In genomic region chr13:26946675-26947342, GRCh38 we compare ENCODE assay signal across 1 cellular context.
TF ChIP-seq lines count a peak whose summit lies in the region.

No MANE protein-coding gene starts in this region.

TF ChIP-seq in HCT116, 20 proteins besides CTCF, POLR2A, EP300 and RAD21 (continued from another document):
- TF ChIP-seq YY1 (IDR thresholded peaks at IDR 0.05; ENCODE audit: extremely low read depth, insufficient replicate concordance, low read depth, low read length) = no peak
- TF ChIP-seq, protein P1, sequence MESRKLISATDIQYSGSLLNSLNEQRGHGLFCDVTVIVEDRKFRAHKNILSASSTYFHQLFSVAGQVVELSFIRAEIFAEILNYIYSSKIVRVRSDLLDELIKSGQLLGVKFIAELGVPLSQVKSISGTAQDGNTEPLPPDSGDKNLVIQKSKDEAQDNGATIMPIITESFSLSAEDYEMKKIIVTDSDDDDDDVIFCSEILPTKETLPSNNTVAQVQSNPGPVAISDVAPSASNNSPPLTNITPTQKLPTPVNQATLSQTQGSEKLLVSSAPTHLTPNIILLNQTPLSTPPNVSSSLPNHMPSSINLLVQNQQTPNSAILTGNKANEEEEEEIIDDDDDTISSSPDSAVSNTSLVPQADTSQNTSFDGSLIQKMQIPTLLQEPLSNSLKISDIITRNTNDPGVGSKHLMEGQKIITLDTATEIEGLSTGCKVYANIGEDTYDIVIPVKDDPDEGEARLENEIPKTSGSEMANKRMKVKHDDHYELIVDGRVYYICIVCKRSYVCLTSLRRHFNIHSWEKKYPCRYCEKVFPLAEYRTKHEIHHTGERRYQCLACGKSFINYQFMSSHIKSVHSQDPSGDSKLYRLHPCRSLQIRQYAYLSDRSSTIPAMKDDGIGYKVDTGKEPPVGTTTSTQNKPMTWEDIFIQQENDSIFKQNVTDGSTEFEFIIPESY (IDR thresholded peaks at IDR 0.05; ENCODE audit: extremely low read depth, insufficient replicate concordance, low read length) = no peak
